ENCODE assay signal across 8 cellular contexts in genomic region chr11:134033696-134034491, GRCh38.
DNase-seq lines count a peak whose midpoint lies in the region; ATAC-seq and FAIRE-seq lines count a peak whose summit lies in the region.

No MANE protein-coding gene starts in this region.

- peak; percentile 70 for FAIRE-seq in endometrium (lab: Jason Lieb, UNC)

- ATAC-seq in GM18870 (IDR thresholded peaks at IDR 0.05; ENCODE audit: unreplicated experiment) (peak; percentile 61), HG03378 (IDR thresholded peaks at IDR 0.05; ENCODE audit: unreplicated experiment) (peak; percentile 81), GM19397 (IDR thresholded peaks at IDR 0.05; ENCODE audit: unreplicated experiment) (no peak)

- DNase-seq in NCI-H524 treated with DMSO at 0.1 percent for 48 hours (lab: John Stamatoyannopoulos, UW) (peak; percentile 81), medulla oblongata (ENCODE audit: extremely low spot score) (peak; percentile 90)
- peak; percentile 69 for DNase-seq in activated CD8-positive, alpha-beta memory T cell treated with anti-CD3 and anti-CD28 coated beads, Interleukin-2, amount 50 U/mL, for 4 hours
- peak; percentile 40 to 67 (median 53) for DNase-seq in stimulated activated CD4-positive, alpha-beta T cell treated with anti-CD3 and anti-CD28 coated beads, TNF-alpha, amount 100 ng/mL, for 24 hours (ENCODE audit: low read depth in 3 of 3)
